8 cellular contexts compared by ENCODE assay signal in genomic region chr22:45311033-45311531, GRCh38. TPM values are rescaled to one million over a fixed set of nuclear protein-coding genes. Genes with fewer than 3 reads are reported as not detected.
DNase-seq lines count a peak whose midpoint lies in the region; ATAC-seq, FAIRE-seq and TF ChIP-seq lines count a peak whose summit lies in the region.

No MANE protein-coding gene starts in this region.

- no peak overlapping the region for H3K27ac ChIP-seq in astrocyte (ENCODE audit: low read depth, low read length)
- H3K27ac ChIP-seq in right lobe of liver: peak overlapping the region in 1 of 3 donors; percentile 77
- peak overlapping the region; percentile 90 to 91 for H3K27ac ChIP-seq in tibial artery
- H3K27ac ChIP-seq in testis: no peak overlapping the region

- H3K4me2 ChIP-seq in astrocyte (ENCODE audit: low read length): peak overlapping the region; percentile 100

- intact Hi-C loops in right lobe of liver (cut with DNase I) (no loop called here), tibial artery (cut with DNase I; ENCODE audit: low total_unique reads) (no loop called here), testis (cut with DNase I; ENCODE audit: low total_unique reads) (no loop called here)

- H3K9me3 Mint-ChIP-seq in activated T-cell treated with anti-CD3 and anti-CD28 coated beads, Interleukin-2, amount 50 U/mL, for 24 hours: no peaks in the 10 kb centered on the region
- H3K9me3 Mint-ChIP-seq in astrocyte (ENCODE audit: unreplicated experiment): no peaks in the 10 kb centered on the region

- H3K36me3 ChIP-seq in astrocyte (ENCODE audit: insufficient read depth, low read length) (no peaks in the 10 kb centered on the region), right lobe of liver (no peaks in the 10 kb centered on the region), tibial artery (no peaks in the 10 kb centered on the region), testis (ENCODE audit: low read depth, missing control alignments) (no peaks in the 10 kb centered on the region)

- peaks cover 64% of the 10 kb centered on the region for H3K4me1 Mint-ChIP-seq in activated T-cell treated with anti-CD3 and anti-CD28 coated beads, Interleukin-2, amount 50 U/mL, for 24 hours (ENCODE audit: low read depth)
- H3K4me1 Mint-ChIP-seq in astrocyte (ENCODE audit: low read depth, unreplicated experiment): peaks cover 13% of the 10 kb centered on the region

- H3K9me3 ChIP-seq in astrocyte (ENCODE audit: insufficient read depth, low read depth, low read length): no peaks in the 10 kb centered on the region
- H3K9me3 ChIP-seq in right lobe of liver: no peaks in the 10 kb centered on the region
- no peaks in the 10 kb centered on the region for H3K9me3 ChIP-seq in tibial artery
- no peaks in the 10 kb centered on the region for H3K9me3 ChIP-seq in testis

- H3K79me2 ChIP-seq in astrocyte (ENCODE audit: insufficient read depth, low read length): peaks cover 51% of the 10 kb centered on the region

- no peak overlapping the region for H2AFZ ChIP-seq in astrocyte (ENCODE audit: low read depth, low read length)

- WGBS in right lobe of liver (ENCODE audit: insufficient coverage, low coverage, low lambda C conversion rate, missing lambda C conversion rate): 70% methylated on average over 11 of the region's 12 CpGs
- 41 to 42% methylated on average over 12 of the region's 12 CpGs for WGBS in testis, 2 donors

- H3K27me3 ChIP-seq in astrocyte (ENCODE audit: insufficient read depth, low read length) (no peaks in the 10 kb centered on the region), right lobe of liver (no peaks in the 10 kb centered on the region), tibial artery (no peaks in the 10 kb centered on the region), testis (no peaks in the 10 kb centered on the region)

- DNase-seq in activated T-cell treated with anti-CD3 and anti-CD28 coated beads, Interleukin-2, amount 50 U/mL, for 24 hours: no peak
- DNase-seq in activated T-cell treated with anti-CD3 and anti-CD28 coated beads for 4 hours: no peak
- no peak for DNase-seq in astrocyte (ENCODE audit: low read depth)
- DNase-seq in right lobe of liver: no peak
- no peak for DNase-seq in tibial artery
- DNase-seq in C1 segment of cervical spinal cord (lab: John Stamatoyannopoulos, UW): no peak
- no peak for DNase-seq in testis

- peaks cover 30% of the 10 kb centered on the region for H3K36me3 Mint-ChIP-seq in activated T-cell treated with anti-CD3 and anti-CD28 coated beads, Interleukin-2, amount 50 U/mL, for 24 hours (ENCODE audit: low read depth)
- peaks cover 4% of the 10 kb centered on the region for H3K36me3 Mint-ChIP-seq in astrocyte (ENCODE audit: low read depth, unreplicated experiment)

- H3K4me1 ChIP-seq in astrocyte (ENCODE audit: insufficient read depth, low read length): peaks cover 12% of the 10 kb centered on the region
- peaks cover 0 to 11% (median 3%) of the 10 kb centered on the region in 4 donors for H3K4me1 ChIP-seq in right lobe of liver
- H3K4me1 ChIP-seq in tibial artery: peaks cover 0 to 26% (median 19%) of the 10 kb centered on the region in 4 donors
- peaks cover 15% of the 10 kb centered on the region for H3K4me1 ChIP-seq in testis

- H3K9ac ChIP-seq in astrocyte (ENCODE audit: low read length): peak overlapping the region; percentile 90

- H3K4me3 Mint-ChIP-seq in activated T-cell treated with anti-CD3 and anti-CD28 coated beads, Interleukin-2, amount 50 U/mL, for 24 hours: peak overlapping the region; percentile 90
- peak overlapping the region; percentile 85 for H3K4me3 Mint-ChIP-seq in astrocyte (ENCODE audit: unreplicated experiment)

- peak overlapping the region; percentile 76 for H3K27ac Mint-ChIP-seq in activated T-cell treated with anti-CD3 and anti-CD28 coated beads, Interleukin-2, amount 50 U/mL, for 24 hours
- no peak overlapping the region for H3K27ac Mint-ChIP-seq in astrocyte (ENCODE audit: unreplicated experiment)

- TF ChIP-seq CTCF in astrocyte (IDR thresholded peaks at IDR 0.05; ENCODE audit: insufficient read depth, low read depth, low read length) (no peak), right lobe of liver (IDR thresholded peaks at IDR 0.05) (no peak), tibial artery (IDR thresholded peaks at IDR 0.05) (no peak), testis (IDR thresholded peaks at IDR 0.05) (no peak)

- TF ChIP-seq POLR2A in right lobe of liver (IDR thresholded peaks at IDR 0.05): no peak
- no peak for TF ChIP-seq POLR2A in testis (IDR thresholded peaks at IDR 0.05)

- no peaks in the 10 kb centered on the region for H3K27me3 Mint-ChIP-seq in activated T-cell treated with anti-CD3 and anti-CD28 coated beads, Interleukin-2, amount 50 U/mL, for 24 hours
- peaks cover 7% of the 10 kb centered on the region for H3K27me3 Mint-ChIP-seq in astrocyte (ENCODE audit: low read depth, unreplicated experiment)

- peaks cover 28% of the 10 kb centered on the region for H4K20me1 ChIP-seq in astrocyte (ENCODE audit: insufficient read depth, low read length)

- ATAC-seq in right lobe of liver: no peak
- ATAC-seq in HG02840 (IDR thresholded peaks at IDR 0.05; ENCODE audit: low FRiP score, unreplicated experiment): no peak

- no peak for FAIRE-seq in astrocyte (lab: Jason Lieb, UNC)

- peak overlapping the region; percentile 77 for H3K4me3 ChIP-seq in astrocyte (ENCODE audit: insufficient read depth, low read depth, low read length)
- H3K4me3 ChIP-seq in right lobe of liver: peak overlapping the region; percentile 89 to 95 (median 93)
- peak overlapping the region; percentile 92 to 100 for H3K4me3 ChIP-seq in tibial artery
- peak overlapping the region in 1 of 2 donors; percentile 77 for H3K4me3 ChIP-seq in testis

RNA-seq across cellular contexts. Expression of gene FAM118A, which starts 1.3 kb away (rescaled TPM):
- total RNA-seq in astrocyte: 18.3 and 18.7 TPM in 2 replicates
- 10 to 100 TPM in 4 of 6 experiments, 1 to 10 TPM in 2; 5.6 to 43.0 (median 17.3) TPM for total RNA-seq in right lobe of liver
- 100 to 1,000 TPM in 1 of 2 donors, 10 to 100 TPM in 1; 80.2 to 104 TPM for total RNA-seq in testis
- 70.8 TPM for polyA plus RNA-seq in testis (ENCODE audit: insufficient read depth, low read depth, low replicate concordance)

RNA-seq across cellular contexts. Expression of gene UPK3A, which starts 26.3 kb away (rescaled TPM):
- not detected in 2 replicates for total RNA-seq in astrocyte
- total RNA-seq in right lobe of liver: not detected
- total RNA-seq in testis: not detected
- not detected for polyA plus RNA-seq in testis (ENCODE audit: insufficient read depth, low read depth, low replicate concordance)

Comparison
In these comparisons a context has a peak if more than half of its experiments do, and no peak if none do; other contexts are left out.
1. H3K27ac ChIP-seq: peak in tibial artery (2 of 2); none in astrocyte (single experiment) and testis (0 of 2).